In genomic region chr7:128843938-128844621, GRCh38 we compare ENCODE assay signal across 22 cellular contexts. TPM values are rescaled to one million over a fixed set of nuclear protein-coding genes. Genes with fewer than 3 reads are reported as not detected.
DNase-seq lines count a peak whose midpoint lies in the region; ATAC-seq and TF ChIP-seq lines count a peak whose summit lies in the region.
"Had no signal": no experiment of that assay in that cellular context is flagged by ENCODE, and none has a peak within 500 bp of the region (broad histone marks: within the 10 kb centered on the region; RNA-seq: fewer than 3 reads in every experiment).

No MANE protein-coding gene starts in this region.

- H3K4me1 ChIP-seq in left ventricle myocardium inferior (peaks cover 19% of the 10 kb centered on the region), right atrium auricular region (no peaks in the 10 kb centered on the region), gastroesophageal sphincter (peaks cover 0 to 16% (median 0%) of the 10 kb centered on the region in 3 donors), sigmoid colon (peaks cover 0 to 25% (median 9%) of the 10 kb centered on the region in 4 donors), SK-N-SH (ENCODE audit: control insufficient read depth in 1 of 2, insufficient read depth in 2 of 2, low read depth in 1 of 2, low read length in 1 of 2) (no peaks in the 10 kb centered on the region)
- H3K4me1 ChIP-seq: BLaER1, Peyer's patch had no signal

- no peak overlapping the region for H2AFZ ChIP-seq in SK-N-SH (ENCODE audit: low read depth)
- H2AFZ ChIP-seq: GM23248 had no signal

- POLR2A ChIA-PET in SK-N-SH (lab: Yijun Ruan, JAX) = no interaction called here

- peaks cover 63% of the 10 kb centered on the region for H4K20me1 ChIP-seq in SK-N-SH (ENCODE audit: insufficient read depth)
- H4K20me1 ChIP-seq: BLaER1 had no signal

- H3F3A ChIP-seq in SK-N-SH (replicated peaks; ENCODE audit: insufficient read depth) = peaks cover 7% of the 10 kb centered on the region

- TF ChIP-seq POLR2A in gastroesophageal sphincter (IDR thresholded peaks at IDR 0.05) (no peak), sigmoid colon (IDR thresholded peaks at IDR 0.05) (no peak)

- intact Hi-C loops in left ventricle myocardium inferior (cut with micrococcal nuclease) = no loop called here
- intact Hi-C loops in sigmoid colon (cut with DNase I) = no loop called here

- H3K27ac ChIP-seq in left ventricle myocardium inferior (replicated peaks) (peak overlapping the region; percentile 8), right atrium auricular region (no peak overlapping the region), gastroesophageal sphincter (peak overlapping the region in 3 of 4 donors; percentile 48 to 59 (median 51)), sigmoid colon (peak overlapping the region in 3 of 4 donors; percentile 30 to 99 (median 98)), SK-N-SH (ENCODE audit: low read depth in 2 of 2, low read length in 1 of 2) (no peak overlapping the region; a peak in 1 of 4 replicates)
- H3K27ac ChIP-seq: BLaER1, GM23248, KMS-11, Peyer's patch had no signal

- H3K79me2 ChIP-seq in SK-N-SH (ENCODE audit: insufficient read depth) = peaks cover 14% of the 10 kb centered on the region; the same call in 1 of the 2 replicates

- no peaks in the 10 kb centered on the region for H3K9me2 ChIP-seq in SK-N-SH

- H3K36me3 ChIP-seq in left ventricle myocardium inferior (peaks cover 99% of the 10 kb centered on the region), right atrium auricular region (peaks cover 98% of the 10 kb centered on the region), gastroesophageal sphincter (peaks cover 0 to 100% of the 10 kb centered on the region in 2 donors), sigmoid colon (peaks cover 46 to 100% (median 97%) of the 10 kb centered on the region in 4 donors), SK-N-SH (replicated peaks in 1 of 2; ENCODE audit: control insufficient read depth in 1 of 2, insufficient read depth in 2 of 2, low read length in 1 of 2) (peaks cover 75 to 92% of the 10 kb centered on the region in 2 experiments)
- H3K36me3 ChIP-seq: BLaER1 had no signal

- H3K4me2 ChIP-seq in SK-N-SH = no peak overlapping the region
- H3K4me2 ChIP-seq: BLaER1, KMS-11 had no signal

- TF ChIP-seq EP300 in gastroesophageal sphincter (IDR thresholded peaks at IDR 0.05) (no peak), sigmoid colon (IDR thresholded peaks at IDR 0.05) (no peak), SK-N-SH (IDR thresholded peaks at IDR 0.05; ENCODE audit: borderline replicate concordance in 1 of 2, low read depth in 1 of 2, low read length in 1 of 2) (no peak)

- H3K9me3 ChIP-seq in left ventricle myocardium inferior (replicated peaks) (no peaks in the 10 kb centered on the region), right atrium auricular region (no peaks in the 10 kb centered on the region), gastroesophageal sphincter (no peaks in the 10 kb centered on the region), sigmoid colon (no peaks in the 10 kb centered on the region), SK-N-SH (no peaks in the 10 kb centered on the region)
- H3K9me3 ChIP-seq: BLaER1, Peyer's patch had no signal

- no peak for TF ChIP-seq CTCF in left ventricle myocardium inferior (IDR thresholded peaks at IDR 0.05; ENCODE audit: borderline replicate concordance)
- TF ChIP-seq CTCF in right atrium auricular region (IDR thresholded peaks at IDR 0.05) = no peak
- TF ChIP-seq CTCF in gastroesophageal sphincter (IDR thresholded peaks at IDR 0.05) = no peak
- TF ChIP-seq CTCF in sigmoid colon (IDR thresholded peaks at IDR 0.05) = no peak
- TF ChIP-seq CTCF in SK-N-SH (IDR thresholded peaks at IDR 0.05) = no peak

- DNase-seq in left ventricle myocardium inferior = no peak
- DNase-seq in right atrium auricular region (ENCODE audit: low spot score) = no peak
- DNase-seq in sigmoid colon = no peak
- no peak for DNase-seq in SK-N-SH
- no peak for DNase-seq in NOMO-1 (lab: John Stamatoyannopoulos, UW; ENCODE audit: unreplicated experiment in 2 of 2)
- DNase-seq: CD4-positive, CD25-positive, alpha-beta regulatory T cell; GM23248; H7; MM.1S; NCI-H1417; NCI-H1694; NCI-H2081; NCI-H2171; NCI-H226; NCI-H510A; NCI-H69; Peyer's patch had no signal

- H3K4me3 ChIP-seq in left ventricle myocardium inferior (no peak overlapping the region), right atrium auricular region (no peak overlapping the region), gastroesophageal sphincter (no peak overlapping the region), sigmoid colon (no peak overlapping the region), SK-N-SH (ENCODE audit: low read depth in 2 of 2, low read length in 1 of 2) (no peak overlapping the region)
- H3K4me3 ChIP-seq: BLaER1, GM23248, Peyer's patch had no signal

- no peak for TF ChIP-seq RAD21 in SK-N-SH (IDR thresholded peaks at IDR 0.05; ENCODE audit: low read length)

- CTCF ChIA-PET in SK-N-SH (lab: Yijun Ruan, JAX) = interaction anchor here (1.4 kb wide), 1 partner anchor 11 kb away, joined by 4 read pairs; no protein-coding TSS in a partner anchor

- H3K27me3 ChIP-seq in left ventricle myocardium inferior (ENCODE audit: low read depth) = no peaks in the 10 kb centered on the region
- no peaks in the 10 kb centered on the region for H3K27me3 ChIP-seq in right atrium auricular region
- H3K27me3 ChIP-seq in gastroesophageal sphincter = no peaks in the 10 kb centered on the region
- no peaks in the 10 kb centered on the region for H3K27me3 ChIP-seq in sigmoid colon
- no peaks in the 10 kb centered on the region for H3K27me3 ChIP-seq in SK-N-SH (ENCODE audit: insufficient read depth)
- H3K27me3 ChIP-seq: BLaER1, Peyer's patch had no signal

- H3K9ac ChIP-seq in SK-N-SH = no peak overlapping the region
- H3K9ac ChIP-seq: BLaER1, GM23248, KMS-11 had no signal

- no peak for ATAC-seq in gastroesophageal sphincter
- ATAC-seq in GM19397 (IDR thresholded peaks at IDR 0.05; ENCODE audit: unreplicated experiment) = no peak
- ATAC-seq: SK-N-SH treated with all-trans-retinoic acid at 6 μM for 48 hours had no signal

- no CpG with 5 or more reads among the region's 17 CpGs for WGBS in gastroesophageal sphincter (ENCODE audit: low coverage in 1 of 2), 2 donors
- 90 to 94% methylated on average over 17 of the region's 17 CpGs for WGBS in sigmoid colon, 2 donors
- WGBS in SK-N-SH (ENCODE audit: low lambda C conversion rate) = 94% methylated on average over 17 of the region's 17 CpGs

TF ChIP-seq in SK-N-SH, 30 proteins besides CTCF, POLR2A, EP300 and RAD21:
- TF ChIP-seq TEAD4 (IDR thresholded peaks at IDR 0.05; ENCODE audit: borderline replicate concordance, insufficient read depth) = no peak

RNA-seq across cellular contexts. Expression of gene FLNC, which starts 13.9 kb away (rescaled TPM):
- 839 TPM for total RNA-seq in left ventricle myocardium inferior
- 100 to 1,000 TPM; 215 to 646 TPM for total RNA-seq in right atrium auricular region
- total RNA-seq in gastroesophageal sphincter = 1,000 to 10,000 TPM in 1 of 4 donors, 100 to 1,000 TPM in 3; 308 to 1,162 (median 401) TPM
- total RNA-seq in sigmoid colon = 100 to 1,000 TPM in 3 of 4 donors, 10 to 100 TPM in 1; 95.3 to 489 (median 242) TPM
- polyA plus RNA-seq in sigmoid colon = 10 to 100 TPM in 1 of 3 donors, 1 to 10 TPM in 1, under 1 TPM in 1; 0.69 to 12.6 (median 5.4) TPM
- 22.5 and 43.7 TPM in 2 replicates for polyA plus RNA-seq in SK-N-SH (2012; rRNA removed)
- 12.3 and 24.8 TPM in 2 replicates for polyA plus RNA-seq in SK-N-SH (2012; cell fraction: cytosol; rRNA removed)
- polyA plus RNA-seq in SK-N-SH (2012; cell fraction: nucleus; rRNA removed) = 109 and 117 TPM in 2 replicates
- total RNA-seq: CD4-positive, CD25-positive, alpha-beta regulatory T cell had no signal
- polyA plus RNA-seq: CD4-positive, CD25-positive, alpha-beta regulatory T cell had no signal

RNA-seq across cellular contexts. Expression of gene ATP6V1F, which starts 18.6 kb away (rescaled TPM):
- total RNA-seq in left ventricle myocardium inferior = 101 TPM
- 100 to 1,000 TPM; 121 TPM for total RNA-seq in right atrium auricular region
- total RNA-seq in gastroesophageal sphincter = 100 to 1,000 TPM in 1 of 4 donors, 10 to 100 TPM in 3; 67.7 to 101 (median 84.5) TPM
- total RNA-seq in sigmoid colon = 100 to 1,000 TPM in 3 of 4 donors, 10 to 100 TPM in 1; 96.7 to 138 (median 131) TPM
- polyA plus RNA-seq in sigmoid colon = 100 to 1,000 TPM; 148 to 214 (median 183) TPM
- polyA plus RNA-seq in SK-N-SH (2012; rRNA removed) = 437 and 495 TPM in 2 replicates
- 349 and 422 TPM in 2 replicates for polyA plus RNA-seq in SK-N-SH (2012; cell fraction: cytosol; rRNA removed)
- polyA plus RNA-seq in SK-N-SH (2012; cell fraction: nucleus; rRNA removed) = 110 and 142 TPM in 2 replicates

RNA-seq across cellular contexts. Expression of gene CCDC136, which starts 52.3 kb away (rescaled TPM):
- 8.2 TPM for total RNA-seq in left ventricle myocardium inferior
- 1 to 10 TPM; 2.6 to 8.5 TPM for total RNA-seq in right atrium auricular region
- 10 to 100 TPM; 14.5 to 46.9 (median 21.5) TPM for total RNA-seq in gastroesophageal sphincter
- 10 to 100 TPM; 19.9 to 53.7 (median 23.7) TPM for total RNA-seq in sigmoid colon
- polyA plus RNA-seq in sigmoid colon = 1 to 10 TPM in 2 of 3 donors, not detected in 1; 2.4 to 2.8 TPM
- 48.4 and 65.3 TPM in 2 replicates for polyA plus RNA-seq in SK-N-SH (2012; rRNA removed)
- 25.5 and 27.5 TPM in 2 replicates for polyA plus RNA-seq in SK-N-SH (2012; cell fraction: cytosol; rRNA removed)
- polyA plus RNA-seq in SK-N-SH (2012; cell fraction: nucleus; rRNA removed) = 197 and 232 TPM in 2 replicates

Comparison
In these comparisons a context has a peak if more than half of its experiments do, and no peak if none do; other contexts are left out.
1. H3K27ac ChIP-seq: peak in left ventricle myocardium inferior (single experiment), gastroesophageal sphincter (3 of 4) and sigmoid colon (3 of 4); none in right atrium auricular region (0 of 2) and SK-N-SH (0 of 2).